Comparison of ENCODE assay signal across 1 cellular context in the genomic region with DNA sequence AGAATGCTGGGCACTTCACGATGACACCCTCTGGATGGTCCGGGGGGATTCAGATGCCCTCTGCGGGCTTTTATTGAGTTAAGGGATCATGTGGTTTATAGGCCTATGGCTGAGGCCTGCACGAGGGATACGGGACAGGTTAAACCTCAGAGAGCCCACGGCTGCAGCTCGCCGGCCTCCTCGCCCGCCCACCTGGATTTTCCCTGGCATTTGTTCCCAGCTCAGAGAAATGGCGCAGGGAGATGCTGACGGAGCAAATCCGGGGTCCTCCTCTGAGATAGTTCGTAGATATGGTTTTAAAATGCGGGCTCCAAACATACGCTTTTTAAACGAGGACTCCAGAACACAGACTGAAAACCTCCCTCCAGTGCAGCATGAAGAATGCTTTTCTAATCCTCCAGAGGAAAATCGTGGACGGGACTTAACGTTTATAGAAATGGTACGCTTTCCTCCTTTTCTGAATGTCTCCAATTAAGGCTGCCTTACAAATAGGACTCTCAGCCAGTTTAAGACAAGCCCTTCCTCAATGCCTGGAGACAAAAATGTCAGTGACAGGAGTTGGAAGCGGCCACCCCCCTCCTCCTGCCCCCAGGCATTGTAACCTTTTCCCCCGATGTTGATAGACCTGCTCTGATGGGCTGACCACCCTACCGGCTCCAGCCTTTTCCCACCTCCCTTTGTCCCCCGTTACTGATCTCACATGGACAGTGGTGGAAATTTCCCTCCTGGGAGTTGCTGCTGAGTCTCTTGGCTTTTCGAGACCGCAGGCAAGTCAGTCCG.
TF ChIP-seq lines count a peak whose summit lies in the region.

No MANE protein-coding gene starts in this region.

TF ChIP-seq in SK-N-SH, 30 proteins besides CTCF, POLR2A, EP300 and RAD21 (continued from another document):
- TF ChIP-seq SIN3A (IDR thresholded peaks at IDR 0.05; ENCODE audit: borderline replicate concordance, low read depth, low read length) (no peak), POLR2AphosphoS5 (IDR thresholded peaks at IDR 0.05; ENCODE audit: low read depth, low read length) (no peak), ELF1 (IDR thresholded peaks at IDR 0.05) (no peak), FOXM1 (IDR thresholded peaks at IDR 0.05; ENCODE audit: low read depth) (no peak), GABPA (IDR thresholded peaks at IDR 0.05; ENCODE audit: low read depth) (no peak), EZH2phosphoT487 (IDR thresholded peaks at IDR 0.05; ENCODE audit: borderline replicate concordance, low read depth) (no peak), IRF3 (IDR thresholded peaks at IDR 0.05; ENCODE audit: low read depth, low read length) (no peak), CHD2 (IDR thresholded peaks at IDR 0.05; ENCODE audit: low read length, partially characterized antibody) (no peak), TCF12 (IDR thresholded peaks at IDR 0.05) (no peak), JUND (IDR thresholded peaks at IDR 0.05) (no peak), SMC3 (IDR thresholded peaks at IDR 0.05; ENCODE audit: low read depth, low read length) (no peak)
- TF ChIP-seq, protein P1, sequence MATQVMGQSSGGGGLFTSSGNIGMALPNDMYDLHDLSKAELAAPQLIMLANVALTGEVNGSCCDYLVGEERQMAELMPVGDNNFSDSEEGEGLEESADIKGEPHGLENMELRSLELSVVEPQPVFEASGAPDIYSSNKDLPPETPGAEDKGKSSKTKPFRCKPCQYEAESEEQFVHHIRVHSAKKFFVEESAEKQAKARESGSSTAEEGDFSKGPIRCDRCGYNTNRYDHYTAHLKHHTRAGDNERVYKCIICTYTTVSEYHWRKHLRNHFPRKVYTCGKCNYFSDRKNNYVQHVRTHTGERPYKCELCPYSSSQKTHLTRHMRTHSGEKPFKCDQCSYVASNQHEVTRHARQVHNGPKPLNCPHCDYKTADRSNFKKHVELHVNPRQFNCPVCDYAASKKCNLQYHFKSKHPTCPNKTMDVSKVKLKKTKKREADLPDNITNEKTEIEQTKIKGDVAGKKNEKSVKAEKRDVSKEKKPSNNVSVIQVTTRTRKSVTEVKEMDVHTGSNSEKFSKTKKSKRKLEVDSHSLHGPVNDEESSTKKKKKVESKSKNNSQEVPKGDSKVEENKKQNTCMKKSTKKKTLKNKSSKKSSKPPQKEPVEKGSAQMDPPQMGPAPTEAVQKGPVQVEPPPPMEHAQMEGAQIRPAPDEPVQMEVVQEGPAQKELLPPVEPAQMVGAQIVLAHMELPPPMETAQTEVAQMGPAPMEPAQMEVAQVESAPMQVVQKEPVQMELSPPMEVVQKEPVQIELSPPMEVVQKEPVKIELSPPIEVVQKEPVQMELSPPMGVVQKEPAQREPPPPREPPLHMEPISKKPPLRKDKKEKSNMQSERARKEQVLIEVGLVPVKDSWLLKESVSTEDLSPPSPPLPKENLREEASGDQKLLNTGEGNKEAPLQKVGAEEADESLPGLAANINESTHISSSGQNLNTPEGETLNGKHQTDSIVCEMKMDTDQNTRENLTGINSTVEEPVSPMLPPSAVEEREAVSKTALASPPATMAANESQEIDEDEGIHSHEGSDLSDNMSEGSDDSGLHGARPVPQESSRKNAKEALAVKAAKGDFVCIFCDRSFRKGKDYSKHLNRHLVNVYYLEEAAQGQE (IDR thresholded peaks at IDR 0.05; ENCODE audit: low read depth, low read length) = no peak
